In genomic region chr2:71070294-71071025, GRCh38 we compare ENCODE assay signal across 8 cellular contexts. TPM values are rescaled to one million over a fixed set of nuclear protein-coding genes. Genes with fewer than 3 reads are reported as not detected.
DNase-seq lines count a peak whose midpoint lies in the region; ATAC-seq and TF ChIP-seq lines count a peak whose summit lies in the region.

No MANE protein-coding gene starts in this region.

- no peaks in the 10 kb centered on the region for H4K20me1 ChIP-seq in MM.1S (ENCODE audit: insufficient read depth, low read length)

- ATAC-seq in lower lobe of right lung (no peak), HG03097 (IDR thresholded peaks at IDR 0.05; ENCODE audit: low FRiP score, unreplicated experiment) (no peak)

- no peaks in the 10 kb centered on the region for H3K27me3 ChIP-seq in MM.1S (replicated peaks; ENCODE audit: insufficient read depth, low read length)
- no peaks in the 10 kb centered on the region for H3K27me3 ChIP-seq in lower lobe of right lung (ENCODE audit: low read depth)
- no peaks in the 10 kb centered on the region for H3K27me3 ChIP-seq in SJCRH30

- in situ Hi-C loops in astrocyte of the spinal cord (cut with HindIII; ENCODE audit: low sequenced_read_pairs): no loop called here

- H3K4me3 ChIP-seq in MM.1S (ENCODE audit: low read length) (0 out of 2 replicates have a peak overlapping the region, but pooled peaks have one; percentile 37), astrocyte of the spinal cord (ENCODE audit: low read depth, low read length) (no peak overlapping the region), lower lobe of right lung (peak overlapping the region; percentile 7), SJCRH30 (no peak overlapping the region)

- peaks cover 52% of the 10 kb centered on the region for H3K79me2 ChIP-seq in MM.1S (ENCODE audit: low read length)

- peaks cover 17% of the 10 kb centered on the region for H3F3A ChIP-seq in MM.1S (ENCODE audit: insufficient read depth, low read length)

- intact Hi-C loops in lower lobe of right lung (cut with DNase I): no loop called here

- H3K4me1 ChIP-seq in MM.1S (ENCODE audit: low read length) (peaks cover 39% of the 10 kb centered on the region), lower lobe of right lung (peaks cover 53% of the 10 kb centered on the region), SJCRH30 (peaks cover 3% of the 10 kb centered on the region)

- no peaks in the 10 kb centered on the region for H3K36me3 ChIP-seq in MM.1S (replicated peaks; ENCODE audit: insufficient read depth, low read length)
- H3K36me3 ChIP-seq in lower lobe of right lung: peaks cover 36% of the 10 kb centered on the region
- peaks cover 19% of the 10 kb centered on the region for H3K36me3 ChIP-seq in SJCRH30

- H3K9ac ChIP-seq in MM.1S (ENCODE audit: low read length): no peak overlapping the region

- peak; percentile 8; the same call in 1 of the 2 replicates for TF ChIP-seq CTCF in MM.1S (IDR thresholded peaks at IDR 0.05; ENCODE audit: low read length)
- TF ChIP-seq CTCF in astrocyte of the spinal cord (IDR thresholded peaks at IDR 0.05; ENCODE audit: low read depth, low read length): peak; percentile 45
- TF ChIP-seq CTCF in lower lobe of right lung (IDR thresholded peaks at IDR 0.05): no peak

- H3K9me2 ChIP-seq in MM.1S (replicated peaks; ENCODE audit: insufficient read depth, low read length): no peaks in the 10 kb centered on the region

- peak; percentile 62 for DNase-seq in SIG-M5 treated with dmso at 0.1 percent for 504 hours (lab: John Stamatoyannopoulos, UW; ENCODE audit: unreplicated experiment)
- no peak for DNase-seq in SIG-M5 (lab: John Stamatoyannopoulos, UW)
- DNase-seq in MM.1S: no peak
- DNase-seq in astrocyte of the spinal cord (ENCODE audit: low read depth, low spot score): peak; percentile 22
- no peak for DNase-seq in lower lobe of right lung
- DNase-seq in GM19240 (ENCODE audit: insufficient read length, low spot score): no peak
- no peak for DNase-seq in SJCRH30

- H3K27ac ChIP-seq in MM.1S (ENCODE audit: low read length) (no peak overlapping the region), lower lobe of right lung (no peak overlapping the region), SJCRH30 (no peak overlapping the region)

- H3K9me3 ChIP-seq in MM.1S (replicated peaks; ENCODE audit: insufficient read depth, low read length) (no peaks in the 10 kb centered on the region), lower lobe of right lung (no peaks in the 10 kb centered on the region), SJCRH30 (replicated peaks) (no peaks in the 10 kb centered on the region)

- peak overlapping the region; percentile 72 for H3K4me2 ChIP-seq in MM.1S (ENCODE audit: low read depth, low read length)

- H2AFZ ChIP-seq in MM.1S (ENCODE audit: low read length): no peak overlapping the region

RNA-seq across cellular contexts. Expression of gene NAGK, which starts 2.0 kb away (rescaled TPM):
- 150 TPM for total RNA-seq in lower lobe of right lung
- total RNA-seq in SJCRH30 (2014; rRNA removed; shearing (Covaris generic)): 46.8 and 49.3 TPM in 2 replicates

RNA-seq across cellular contexts. Expression of gene MCEE, which starts 59.6 kb away (rescaled TPM):
- 22.2 TPM for total RNA-seq in lower lobe of right lung
- total RNA-seq in SJCRH30 (2014; rRNA removed; shearing (Covaris generic)): 11.5 and 12.7 TPM in 2 replicates

RNA-seq across cellular contexts. Expression of gene MPHOSPH10, which starts 60.0 kb away (rescaled TPM):
- total RNA-seq in lower lobe of right lung: 26.0 TPM
- total RNA-seq in SJCRH30 (2014; rRNA removed; shearing (Covaris generic)): 61.1 and 71.0 TPM in 2 replicates

Comparison
In these comparisons a context has a peak if more than half of its experiments do, and no peak if none do; other contexts are left out.
1. DNase-seq: peak in SIG-M5 treated with dmso at 0.1 percent for 504 hours (single experiment) and astrocyte of the spinal cord (single experiment); none in SIG-M5 (single experiment), MM.1S (single experiment), lower lobe of right lung (single experiment), GM19240 (single experiment) and SJCRH30 (0 of 2).
2. H3K4me3 ChIP-seq: peak in MM.1S (single experiment) and lower lobe of right lung (single experiment); none in astrocyte of the spinal cord (single experiment) and SJCRH30 (single experiment).